Comparison of ENCODE assay signal across 8 cellular contexts in genomic region chr1:86502125-86502646, GRCh38. TPM values are rescaled to one million over a fixed set of nuclear protein-coding genes. Genes with fewer than 3 reads are reported as not detected.
DNase-seq lines count a peak whose midpoint lies in the region; ATAC-seq, FAIRE-seq and TF ChIP-seq lines count a peak whose summit lies in the region.
"Not testable (repeated sequence)": the region's sequence is repeated elsewhere in the genome, so short reads cannot be mapped to it uniquely, and the experiment has no call there.

No MANE protein-coding gene starts in this region.

- H3K36me3 ChIP-seq in kidney (ENCODE audit: control insufficient read depth in 1 of 2, insufficient read depth in 2 of 2, low read length in 2 of 2); small intestine (ENCODE audit: control insufficient read depth in 2 of 2, insufficient read depth in 2 of 2, low read length in 2 of 2): not testable (repeated sequence)

- H3K27ac ChIP-seq in CD4-positive, alpha-beta T cell (ENCODE audit: low read depth, low read length); kidney (ENCODE audit: low read depth in 2 of 2, low read length in 2 of 2); small intestine (ENCODE audit: low read depth in 1 of 2, low read length in 1 of 2): not testable (repeated sequence)

- H3K4me1 ChIP-seq in kidney (ENCODE audit: control insufficient read depth in 1 of 2, insufficient read depth in 1 of 2, low read depth in 1 of 2, low read length in 2 of 2); small intestine (ENCODE audit: control insufficient read depth in 2 of 2, insufficient read depth in 1 of 2, low read depth in 1 of 2, low read length in 1 of 2): not testable (repeated sequence)

- H3K9ac ChIP-seq in kidney (ENCODE audit: low read length in 2 of 2): not testable (repeated sequence)

- FAIRE-seq in GM19239 (lab: Jason Lieb, UNC): peak; percentile 89
- FAIRE-seq in kidney (lab: Jason Lieb, UNC); small intestine (lab: Jason Lieb, UNC): not testable (repeated sequence)

- WGBS in small intestine, 3 donors: 16 to 39% (median 17%) methylated on average over 16 of the region's 16 CpGs

- peaks cover 18% of the 10 kb centered on the region for H3K27me3 Mint-ChIP-seq in CD4-positive, alpha-beta T cell
- peaks cover 13% of the 10 kb centered on the region for H3K27me3 Mint-ChIP-seq in activated CD4-positive, alpha-beta memory T cell treated with anti-CD3 and anti-CD28 coated beads for 36 hours

- not testable (repeated sequence) for H3K27me3 ChIP-seq in CD4-positive, alpha-beta T cell (ENCODE audit: control insufficient read depth, insufficient read depth, low read length); small intestine (ENCODE audit: control insufficient read depth in 2 of 2, insufficient read depth in 2 of 2, low read length in 2 of 2)

- POLR2A ChIA-PET in CD4-positive, alpha-beta T cell (lab: Charles Lee): interaction anchor here (1.8 to 1.9 kb wide), 2 partner anchors 106 to 202 kb away, joined by 5 to 6 read pairs; partner anchors contain the start of genes ODF2L and SH3GLB1
- POLR2A ChIA-PET in activated CD4-positive, alpha-beta memory T cell treated with anti-CD3 and anti-CD28 coated beads for 36 hours (lab: Charles Lee): not testable (repeated sequence)

- peak in 9 of 10 experiments; percentile 14 to 34 (median 26) for DNase-seq in CD4-positive, alpha-beta T cell
- not testable (repeated sequence) for DNase-seq in GM19239 (ENCODE audit: insufficient read length, low spot score); kidney
- DNase-seq in NCI-H510A (lab: John Stamatoyannopoulos, UW) (peak; percentile 36), dermis microvascular lymphatic vessel endothelial cell (ENCODE audit: low read depth in 2 of 2) (peak; percentile 14 to 36), small intestine (peak; percentile 66)
- DNase-seq in activated CD4-positive, alpha-beta memory T cell treated with anti-CD3 and anti-CD28 coated beads for 36 hours: peak; percentile 51

- H3K4me3 Mint-ChIP-seq in CD4-positive, alpha-beta T cell: peak overlapping the region; percentile 88
- H3K4me3 Mint-ChIP-seq in activated CD4-positive, alpha-beta memory T cell treated with anti-CD3 and anti-CD28 coated beads for 36 hours: peak overlapping the region; percentile 64

- peak; percentile 35 for TF ChIP-seq CTCF in CD4-positive, alpha-beta T cell (IDR thresholded peaks at IDR 0.05)
- peak; percentile 13 for TF ChIP-seq CTCF in kidney (IDR thresholded peaks at IDR 0.05; ENCODE audit: borderline replicate concordance, extremely low read depth, insufficient read depth)

- not testable (repeated sequence) for H3K9me3 ChIP-seq in CD4-positive, alpha-beta T cell (ENCODE audit: control insufficient read depth, low read length); kidney (ENCODE audit: control insufficient read depth in 1 of 2, low read length in 2 of 2); small intestine (ENCODE audit: control insufficient read depth, low read depth)

- ATAC-seq in CD4-positive, alpha-beta T cell (ENCODE audit: poor library complexity): peak; percentile 73
- ATAC-seq in HG03095 (IDR thresholded peaks at IDR 0.05; ENCODE audit: unreplicated experiment): peak; percentile 68

- H3K9me3 Mint-ChIP-seq in CD4-positive, alpha-beta T cell; activated CD4-positive, alpha-beta memory T cell treated with anti-CD3 and anti-CD28 coated beads for 36 hours: not testable (repeated sequence)

- intact Hi-C loops in CD4-positive, alpha-beta T cell (cut with DNase I, micrococcal nuclease): loop anchor here (1.0 to 10.0 kb wide), 5 partner anchors 80 to 240 kb away; partner anchors contain the start of genes CLCA2 (in 1 of the 2) and SH3GLB1 (in 1 of the 2)
- intact Hi-C loops in activated CD4-positive, alpha-beta memory T cell treated with anti-CD3 and anti-CD28 coated beads for 36 hours (cut with micrococcal nuclease): loop anchor here (1.0 to 5.0 kb wide), 6 partner anchors 28 to 240 kb away; partner anchors contain the start of genes ODF2L and SH3GLB1
- intact Hi-C loops in kidney (cut with DNase I): not testable (repeated sequence)

- peak overlapping the region; percentile 10 to 60 for H3K4me3 ChIP-seq in kidney (ENCODE audit: low read length in 2 of 2)
- H3K4me3 ChIP-seq in small intestine (ENCODE audit: low read depth in 1 of 2, low read length in 2 of 2): peak overlapping the region in 1 of 2 donors; percentile 41

- CTCF ChIA-PET in CD4-positive, alpha-beta T cell (lab: Charles Lee): interaction anchor here (0.7 to 1.6 kb wide), 8 partner anchors 9 to 235 kb away, joined by 3 to 13 read pairs (median 6); partner anchors contain the start of genes ODF2L and SH3GLB1
- CTCF ChIA-PET in activated CD4-positive, alpha-beta memory T cell treated with anti-CD3 and anti-CD28 coated beads for 36 hours (lab: Charles Lee): interaction anchor here (0.5 to 4.1 kb wide), 35 partner anchors 7 to 1548 kb away, joined by 3 to 43 read pairs (median 4); partner anchors contain the start of genes CLCA1, CLCA2 and ODF2L

- not testable (repeated sequence) for H3K27ac Mint-ChIP-seq in CD4-positive, alpha-beta T cell; activated CD4-positive, alpha-beta memory T cell treated with anti-CD3 and anti-CD28 coated beads for 36 hours

- H3K4me1 Mint-ChIP-seq in CD4-positive, alpha-beta T cell (ENCODE audit: low read depth): peaks cover 17% of the 10 kb centered on the region
- H3K4me1 Mint-ChIP-seq in activated CD4-positive, alpha-beta memory T cell treated with anti-CD3 and anti-CD28 coated beads for 36 hours (ENCODE audit: low read depth): peaks cover 14% of the 10 kb centered on the region

- not testable (repeated sequence) for H3K36me3 Mint-ChIP-seq in CD4-positive, alpha-beta T cell (ENCODE audit: low read depth); activated CD4-positive, alpha-beta memory T cell treated with anti-CD3 and anti-CD28 coated beads for 36 hours

RNA-seq across cellular contexts. Expression of gene CLCA1, which starts 33.5 kb away (rescaled TPM):
- not detected for total RNA-seq in CD4-positive, alpha-beta T cell
- total RNA-seq in activated CD4-positive, alpha-beta memory T cell treated with anti-CD3 and anti-CD28 coated beads for 36 hours: not detected
- total RNA-seq in dermis microvascular lymphatic vessel endothelial cell (not detected in 2 replicates), kidney (not detected)
- polyA plus RNA-seq in kidney (ENCODE audit: insufficient read depth, low read depth, low replicate concordance) (not detected), small intestine (100 to 1,000 TPM in 2 of 3 donors, 10 to 100 TPM in 1; 90.2 to 302 (median 176) TPM)

RNA-seq across cellular contexts. Expression of gene CLCA4, which starts 44.7 kb away (rescaled TPM):
- not detected for total RNA-seq in CD4-positive, alpha-beta T cell
- total RNA-seq in activated CD4-positive, alpha-beta memory T cell treated with anti-CD3 and anti-CD28 coated beads for 36 hours: not detected
- total RNA-seq in dermis microvascular lymphatic vessel endothelial cell (not detected in 2 replicates), kidney (0.13 TPM)
- polyA plus RNA-seq in kidney (ENCODE audit: insufficient read depth, low read depth, low replicate concordance) (not detected), small intestine (1 to 10 TPM in 1 of 3 donors, under 1 TPM in 1, not detected in 1; 0.27 to 1.2 TPM)
